Comparison of ENCODE assay signal across 1 cellular context in genomic region chr11:43944761-43945311, GRCh38.
TF ChIP-seq lines count a peak whose summit lies in the region.

No MANE protein-coding gene starts in this region.

TF ChIP-seq in HEK293, 187 proteins besides CTCF, POLR2A, EP300 and RAD21 (continued from another document):
- TF ChIP-seq, protein P1, sequence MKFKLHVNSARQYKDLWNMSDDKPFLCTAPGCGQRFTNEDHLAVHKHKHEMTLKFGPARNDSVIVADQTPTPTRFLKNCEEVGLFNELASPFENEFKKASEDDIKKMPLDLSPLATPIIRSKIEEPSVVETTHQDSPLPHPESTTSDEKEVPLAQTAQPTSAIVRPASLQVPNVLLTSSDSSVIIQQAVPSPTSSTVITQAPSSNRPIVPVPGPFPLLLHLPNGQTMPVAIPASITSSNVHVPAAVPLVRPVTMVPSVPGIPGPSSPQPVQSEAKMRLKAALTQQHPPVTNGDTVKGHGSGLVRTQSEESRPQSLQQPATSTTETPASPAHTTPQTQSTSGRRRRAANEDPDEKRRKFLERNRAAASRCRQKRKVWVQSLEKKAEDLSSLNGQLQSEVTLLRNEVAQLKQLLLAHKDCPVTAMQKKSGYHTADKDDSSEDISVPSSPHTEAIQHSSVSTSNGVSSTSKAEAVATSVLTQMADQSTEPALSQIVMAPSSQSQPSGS (tag by site-specific recombination; IDR thresholded peaks at IDR 0.05; ENCODE audit: low read depth), result no peak
- TF ChIP-seq PBX3 (CRISPR knock-in tag; IDR thresholded peaks at IDR 0.05) (no peak), PRDM1 (tag by site-specific recombination; IDR thresholded peaks at IDR 0.05) (no peak), ZSCAN5A (tag by site-specific recombination; IDR thresholded peaks at IDR 0.05) (no peak), ZNF660 (tag by site-specific recombination; IDR thresholded peaks at IDR 0.05) (0 out of 2 replicates have a peak, but pooled peaks have one; percentile 36), ZBTB48 (tag by site-specific recombination; IDR thresholded peaks at IDR 0.05) (peak; percentile 28; the same call in 1 of the 2 replicates), IKZF3 (tag by site-specific recombination; IDR thresholded peaks at IDR 0.05) (peak; percentile 44; the same call in 1 of the 2 replicates), SP3 (tag by site-specific recombination; IDR thresholded peaks at IDR 0.05) (no peak), SP2 (tag by site-specific recombination; IDR thresholded peaks at IDR 0.05) (no peak), ZNF138 (tag by site-specific recombination; IDR thresholded peaks at IDR 0.05; ENCODE audit: borderline replicate concordance) (no peak), RBAK (tag by site-specific recombination; IDR thresholded peaks at IDR 0.05) (no peak), KLF8 (tag by site-specific recombination; IDR thresholded peaks at IDR 0.05) (no peak), ZNF211 (tag by site-specific recombination; IDR thresholded peaks at IDR 0.05; ENCODE audit: low read depth) (no peak), HOXD13 (CRISPR knock-in tag; IDR thresholded peaks at IDR 0.05; ENCODE audit: borderline replicate concordance) (no peak), ZSCAN30 (tag by site-specific recombination; IDR thresholded peaks at IDR 0.05) (0 out of 2 replicates have a peak, but pooled peaks have one; percentile 35), WT1 (tag by site-specific recombination; IDR thresholded peaks at IDR 0.05) (no peak), ZNF558 (tag by site-specific recombination; IDR thresholded peaks at IDR 0.05) (no peak), ZNF132 (tag by site-specific recombination; IDR thresholded peaks at IDR 0.05; ENCODE audit: borderline replicate concordance) (no peak), ZNF624 (tag by site-specific recombination; IDR thresholded peaks at IDR 0.05) (no peak), ZFP37 (tag by site-specific recombination; IDR thresholded peaks at IDR 0.05) (no peak), ZNF214 (tag by site-specific recombination; IDR thresholded peaks at IDR 0.05; ENCODE audit: borderline replicate concordance) (no peak), ZNF707 (tag by site-specific recombination; IDR thresholded peaks at IDR 0.05) (no peak), ZNF121 (tag by site-specific recombination; IDR thresholded peaks at IDR 0.05) (no peak), GLIS2 (tag by site-specific recombination; IDR thresholded peaks at IDR 0.05) (no peak), ZNF561 (tag by site-specific recombination; IDR thresholded peaks at IDR 0.05; ENCODE audit: borderline replicate concordance) (0 out of 2 replicates have a peak, but pooled peaks have one; percentile 24), ZNF701 (tag by site-specific recombination; IDR thresholded peaks at IDR 0.05) (no peak), ZNF350 (tag by site-specific recombination; IDR thresholded peaks at IDR 0.05) (no peak), ZNF549 (tag by site-specific recombination; IDR thresholded peaks at IDR 0.05) (no peak), ZNF529 (tag by site-specific recombination; IDR thresholded peaks at IDR 0.05; ENCODE audit: insufficient replicate concordance) (no peak), ZSCAN16 (tag by site-specific recombination; IDR thresholded peaks at IDR 0.05) (no peak), ZNF654 (tag by site-specific recombination; IDR thresholded peaks at IDR 0.05; ENCODE audit: low read depth) (peak; percentile 48)
- TF ChIP-seq, protein P2, sequence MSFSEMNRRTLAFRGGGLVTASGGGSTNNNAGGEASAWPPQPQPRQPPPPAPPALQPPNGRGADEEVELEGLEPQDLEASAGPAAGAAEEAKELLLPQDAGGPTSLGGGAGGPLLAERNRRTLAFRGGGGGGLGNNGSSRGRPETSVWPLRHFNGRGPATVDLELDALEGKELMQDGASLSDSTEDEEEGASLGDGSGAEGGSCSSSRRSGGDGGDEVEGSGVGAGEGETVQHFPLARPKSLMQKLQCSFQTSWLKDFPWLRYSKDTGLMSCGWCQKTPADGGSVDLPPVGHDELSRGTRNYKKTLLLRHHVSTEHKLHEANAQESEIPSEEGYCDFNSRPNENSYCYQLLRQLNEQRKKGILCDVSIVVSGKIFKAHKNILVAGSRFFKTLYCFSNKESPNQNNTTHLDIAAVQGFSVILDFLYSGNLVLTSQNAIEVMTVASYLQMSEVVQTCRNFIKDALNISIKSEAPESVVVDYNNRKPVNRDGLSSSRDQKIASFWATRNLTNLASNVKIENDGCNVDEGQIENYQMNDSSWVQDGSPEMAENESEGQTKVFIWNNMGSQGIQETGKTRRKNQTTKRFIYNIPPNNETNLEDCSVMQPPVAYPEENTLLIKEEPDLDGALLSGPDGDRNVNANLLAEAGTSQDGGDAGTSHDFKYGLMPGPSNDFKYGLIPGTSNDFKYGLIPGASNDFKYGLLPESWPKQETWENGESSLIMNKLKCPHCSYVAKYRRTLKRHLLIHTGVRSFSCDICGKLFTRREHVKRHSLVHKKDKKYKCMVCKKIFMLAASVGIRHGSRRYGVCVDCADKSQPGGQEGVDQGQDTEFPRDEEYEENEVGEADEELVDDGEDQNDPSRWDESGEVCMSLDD (tag by site-specific recombination; IDR thresholded peaks at IDR 0.05), result no peak
- TF ChIP-seq, protein P3, sequence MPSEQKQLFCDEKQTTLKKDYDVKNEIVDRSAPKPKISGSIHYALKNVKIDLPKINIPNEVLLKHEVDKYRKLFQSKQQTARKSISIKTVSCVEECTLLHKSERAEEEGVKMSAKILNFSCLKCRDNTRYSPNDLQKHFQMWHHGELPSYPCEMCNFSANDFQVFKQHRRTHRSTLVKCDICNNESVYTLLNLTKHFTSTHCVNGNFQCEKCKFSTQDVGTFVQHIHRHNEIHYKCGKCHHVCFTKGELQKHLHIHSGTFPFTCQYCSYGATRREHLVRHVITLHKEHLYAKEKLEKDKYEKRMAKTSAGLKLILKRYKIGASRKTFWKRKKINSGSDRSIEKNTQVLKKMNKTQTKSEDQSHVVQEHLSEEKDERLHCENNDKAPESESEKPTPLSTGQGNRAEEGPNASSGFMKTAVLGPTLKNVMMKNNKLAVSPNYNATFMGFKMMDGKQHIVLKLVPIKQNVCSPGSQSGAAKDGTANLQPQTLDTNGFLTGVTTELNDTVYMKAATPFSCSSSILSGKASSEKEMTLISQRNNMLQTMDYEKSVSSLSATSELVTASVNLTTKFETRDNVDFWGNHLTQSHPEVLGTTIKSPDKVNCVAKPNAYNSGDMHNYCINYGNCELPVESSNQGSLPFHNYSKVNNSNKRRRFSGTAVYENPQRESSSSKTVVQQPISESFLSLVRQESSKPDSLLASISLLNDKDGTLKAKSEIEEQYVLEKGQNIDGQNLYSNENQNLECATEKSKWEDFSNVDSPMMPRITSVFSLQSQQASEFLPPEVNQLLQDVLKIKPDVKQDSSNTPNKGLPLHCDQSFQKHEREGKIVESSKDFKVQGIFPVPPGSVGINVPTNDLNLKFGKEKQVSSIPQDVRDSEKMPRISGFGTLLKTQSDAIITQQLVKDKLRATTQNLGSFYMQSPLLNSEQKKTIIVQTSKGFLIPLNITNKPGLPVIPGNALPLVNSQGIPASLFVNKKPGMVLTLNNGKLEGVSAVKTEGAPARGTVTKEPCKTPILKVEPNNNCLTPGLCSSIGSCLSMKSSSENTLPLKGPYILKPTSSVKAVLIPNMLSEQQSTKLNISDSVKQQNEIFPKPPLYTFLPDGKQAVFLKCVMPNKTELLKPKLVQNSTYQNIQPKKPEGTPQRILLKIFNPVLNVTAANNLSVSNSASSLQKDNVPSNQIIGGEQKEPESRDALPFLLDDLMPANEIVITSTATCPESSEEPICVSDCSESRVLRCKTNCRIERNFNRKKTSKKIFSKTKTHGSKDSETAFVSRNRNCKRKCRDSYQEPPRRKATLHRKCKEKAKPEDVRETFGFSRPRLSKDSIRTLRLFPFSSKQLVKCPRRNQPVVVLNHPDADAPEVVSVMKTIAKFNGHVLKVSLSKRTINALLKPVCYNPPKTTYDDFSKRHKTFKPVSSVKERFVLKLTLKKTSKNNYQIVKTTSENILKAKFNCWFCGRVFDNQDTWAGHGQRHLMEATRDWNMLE (tag by site-specific recombination; conservative IDR thresholded peaks at IDR 0.05; ENCODE audit: low read depth), result no peak
- TF ChIP-seq, protein P4, sequence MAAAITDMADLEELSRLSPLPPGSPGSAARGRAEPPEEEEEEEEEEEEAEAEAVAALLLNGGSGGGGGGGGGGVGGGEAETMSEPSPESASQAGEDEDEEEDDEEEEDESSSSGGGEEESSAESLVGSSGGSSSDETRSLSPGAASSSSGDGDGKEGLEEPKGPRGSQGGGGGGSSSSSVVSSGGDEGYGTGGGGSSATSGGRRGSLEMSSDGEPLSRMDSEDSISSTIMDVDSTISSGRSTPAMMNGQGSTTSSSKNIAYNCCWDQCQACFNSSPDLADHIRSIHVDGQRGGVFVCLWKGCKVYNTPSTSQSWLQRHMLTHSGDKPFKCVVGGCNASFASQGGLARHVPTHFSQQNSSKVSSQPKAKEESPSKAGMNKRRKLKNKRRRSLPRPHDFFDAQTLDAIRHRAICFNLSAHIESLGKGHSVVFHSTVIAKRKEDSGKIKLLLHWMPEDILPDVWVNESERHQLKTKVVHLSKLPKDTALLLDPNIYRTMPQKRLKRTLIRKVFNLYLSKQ (tag by site-specific recombination; IDR thresholded peaks at IDR 0.05; ENCODE audit: borderline replicate concordance), result no peak
- TF ChIP-seq, protein P5, sequence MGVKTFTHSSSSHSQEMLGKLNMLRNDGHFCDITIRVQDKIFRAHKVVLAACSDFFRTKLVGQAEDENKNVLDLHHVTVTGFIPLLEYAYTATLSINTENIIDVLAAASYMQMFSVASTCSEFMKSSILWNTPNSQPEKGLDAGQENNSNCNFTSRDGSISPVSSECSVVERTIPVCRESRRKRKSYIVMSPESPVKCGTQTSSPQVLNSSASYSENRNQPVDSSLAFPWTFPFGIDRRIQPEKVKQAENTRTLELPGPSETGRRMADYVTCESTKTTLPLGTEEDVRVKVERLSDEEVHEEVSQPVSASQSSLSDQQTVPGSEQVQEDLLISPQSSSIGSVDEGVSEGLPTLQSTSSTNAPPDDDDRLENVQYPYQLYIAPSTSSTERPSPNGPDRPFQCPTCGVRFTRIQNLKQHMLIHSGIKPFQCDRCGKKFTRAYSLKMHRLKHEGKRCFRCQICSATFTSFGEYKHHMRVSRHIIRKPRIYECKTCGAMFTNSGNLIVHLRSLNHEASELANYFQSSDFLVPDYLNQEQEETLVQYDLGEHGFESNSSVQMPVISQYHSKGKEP (tag by site-specific recombination; IDR thresholded peaks at IDR 0.05), result no peak
- TF ChIP-seq, protein P6, sequence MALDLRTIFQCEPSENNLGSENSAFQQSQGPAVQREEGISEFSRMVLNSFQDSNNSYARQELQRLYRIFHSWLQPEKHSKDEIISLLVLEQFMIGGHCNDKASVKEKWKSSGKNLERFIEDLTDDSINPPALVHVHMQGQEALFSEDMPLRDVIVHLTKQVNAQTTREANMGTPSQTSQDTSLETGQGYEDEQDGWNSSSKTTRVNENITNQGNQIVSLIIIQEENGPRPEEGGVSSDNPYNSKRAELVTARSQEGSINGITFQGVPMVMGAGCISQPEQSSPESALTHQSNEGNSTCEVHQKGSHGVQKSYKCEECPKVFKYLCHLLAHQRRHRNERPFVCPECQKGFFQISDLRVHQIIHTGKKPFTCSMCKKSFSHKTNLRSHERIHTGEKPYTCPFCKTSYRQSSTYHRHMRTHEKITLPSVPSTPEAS (tag by site-specific recombination; IDR thresholded peaks at IDR 0.05), result no peak
